Comparison of ENCODE assay signal across 37 cellular contexts in genomic region chr1:198320748-198321147, GRCh38.
DNase-seq lines count a peak whose midpoint lies in the region; ATAC-seq, FAIRE-seq and TF ChIP-seq lines count a peak whose summit lies in the region.
"Had no signal": no experiment of that assay in that cellular context is flagged by ENCODE, and none has a peak within 500 bp of the region (broad histone marks: within the 10 kb centered on the region; RNA-seq: fewer than 3 reads in every experiment).

No MANE protein-coding gene starts in this region.

- H3K9me3 ChIP-seq in endothelial cell of umbilical vein (replicated peaks; ENCODE audit: control insufficient read depth, insufficient read depth, low read length) (no peaks in the 10 kb centered on the region), stomach (no peaks in the 10 kb centered on the region)
- H3K9me3 ChIP-seq: A549, thyroid gland, vagina had no signal

- H4K20me1 ChIP-seq in endothelial cell of umbilical vein (replicated peaks; ENCODE audit: control insufficient read depth, extremely low read depth, insufficient read depth, low read length): no peaks in the 10 kb centered on the region

- H3K4me2 ChIP-seq in endothelial cell of umbilical vein (ENCODE audit: insufficient read depth, low read length): no peak overlapping the region
- H3K4me2 ChIP-seq: A549, neural progenitor cell, PC-9 had no signal

- TF ChIP-seq POLR2A in endothelial cell of umbilical vein (IDR thresholded peaks at IDR 0.05; ENCODE audit: low read depth, low read length) (no peak), stomach (IDR thresholded peaks at IDR 0.05) (no peak)

- no peak for TF ChIP-seq EP300 in stomach (IDR thresholded peaks at IDR 0.05)

- H3K36me3 ChIP-seq in endothelial cell of umbilical vein (ENCODE audit: control insufficient read depth in 2 of 2, extremely low read depth in 1 of 2, insufficient read depth in 2 of 2, low read length in 2 of 2) (peaks cover 0 to 2% of the 10 kb centered on the region in 2 experiments), stomach (peaks cover 0 to 26% (median 10%) of the 10 kb centered on the region in 4 donors)
- H3K36me3 ChIP-seq: neural progenitor cell had no signal

- ATAC-seq in GM21717 (IDR thresholded peaks at IDR 0.05; ENCODE audit: unreplicated experiment): peak; percentile 39
- ATAC-seq: A549; activated CD4-positive, alpha-beta T cell treated with anti-CD3 and anti-CD28 coated beads for 36 hours; activated CD8-positive, alpha-beta T cell treated with anti-CD3 and anti-CD28 coated beads, Interleukin-2, amount 10 ng/mL, durations not matched to agents 7 days and 5 days; activated naive CD4-positive, alpha-beta T cell treated with anti-CD3 and anti-CD28 coated beads, Interleukin-2, amount 50 U/mL, for 72 hours; HepG2; left cardiac atrium; right cardiac atrium; Right ventricle myocardium inferior; SK-N-SH treated with all-trans-retinoic acid at 6 μM for 48 hours; stimulated activated naive CD8-positive, alpha-beta T cell treated with anti-CD3 and anti-CD28 coated beads, Interleukin-15, amount 100 ng/mL, for 72 hours had no signal

- no peak overlapping the region for H3K4me3 Mint-ChIP-seq in MCF 10A (ENCODE audit: unreplicated experiment)
- H3K4me3 Mint-ChIP-seq: activated CD4-positive, alpha-beta T cell treated with anti-CD3 and anti-CD28 coated beads for 36 hours; activated CD8-positive, alpha-beta T cell treated with anti-CD3 and anti-CD28 coated beads, Interleukin-2, amount 10 ng/mL, durations not matched to agents 7 days and 5 days; CD4-positive, alpha-beta memory T cell; neural progenitor cell; stimulated activated naive CD8-positive, alpha-beta T cell treated with anti-CD3 and anti-CD28 coated beads, Interleukin-15, amount 100 ng/mL, for 72 hours; T-helper 2 cell treated with Interferon-gamma antibody and Interleukin-4, amounts not matched to agents 5 μg/mL and 100 μg/mL, for 36 hours had no signal

- intact Hi-C loops in endothelial cell of umbilical vein (cut with micrococcal nuclease) (no loop called here), stomach (cut with DNase I; ENCODE audit: low total_unique reads) (no loop called here), MCF 10A (cut with micrococcal nuclease) (no loop called here)

- WGBS in stomach, 5 donors: 80 to 89% (median 85%) methylated on average over 6 of the region's 6 CpGs

- no peak overlapping the region for H3K4me3 ChIP-seq in endothelial cell of umbilical vein (replicated peaks in 1 of 3; ENCODE audit: insufficient read depth in 1 of 3, low read depth in 1 of 3, low read length in 3 of 3)
- no peak overlapping the region for H3K4me3 ChIP-seq in stomach
- H3K4me3 ChIP-seq: A549, neural progenitor cell, PC-9, thyroid gland, vagina had no signal

- peaks cover 29% of the 10 kb centered on the region for H3K36me3 Mint-ChIP-seq in MCF 10A (ENCODE audit: insufficient read depth, unreplicated experiment)

- H3K4me1 ChIP-seq in endothelial cell of umbilical vein (ENCODE audit: control insufficient read depth, extremely low read depth, insufficient read depth, low read length) (peaks cover 10% of the 10 kb centered on the region), stomach (no peaks in the 10 kb centered on the region)
- H3K4me1 ChIP-seq: A549, neural progenitor cell, parathyroid adenoma, thyroid gland, vagina had no signal

- no peaks in the 10 kb centered on the region for H3K27me3 Mint-ChIP-seq in MCF 10A (ENCODE audit: insufficient read depth, unreplicated experiment)
- H3K27me3 Mint-ChIP-seq: activated CD4-positive, alpha-beta T cell treated with anti-CD3 and anti-CD28 coated beads for 36 hours; CD4-positive, alpha-beta memory T cell; stimulated activated naive CD8-positive, alpha-beta T cell treated with anti-CD3 and anti-CD28 coated beads, Interleukin-15, amount 100 ng/mL, for 72 hours had no signal

- dilution Hi-C loops in endothelial cell of umbilical vein (cut with MboI; ENCODE audit: extremely low pct_ligation_motif_present, low sequenced_read_pairs): no loop called here

- peaks cover 12% of the 10 kb centered on the region for H3K9me3 Mint-ChIP-seq in MCF 10A (ENCODE audit: unreplicated experiment)
- H3K9me3 Mint-ChIP-seq: CD4-positive, alpha-beta memory T cell; stimulated activated naive CD8-positive, alpha-beta T cell treated with anti-CD3 and anti-CD28 coated beads, Interleukin-15, amount 100 ng/mL, for 72 hours; T-helper 2 cell treated with Interferon-gamma antibody and Interleukin-4, amounts not matched to agents 5 μg/mL and 100 μg/mL, for 36 hours had no signal

- POLR2A ChIA-PET in endothelial cell of umbilical vein (lab: Charles Lee): no interaction called here
- POLR2A ChIA-PET in MCF 10A (lab: Yijun Ruan, JAX): interaction anchor here (0.9 to 1.6 kb wide), 2 partner anchors 10 to 20 kb away, joined by 3 to 4 read pairs; no protein-coding TSS in a partner anchor

- peak; percentile 4 for FAIRE-seq in endothelial cell of umbilical vein (lab: Jason Lieb, UNC)
- FAIRE-seq: A549, bronchial epithelial cell, HepG2 had no signal

- H3K79me2 ChIP-seq in endothelial cell of umbilical vein (ENCODE audit: control insufficient read depth, insufficient read depth, low read length): no peaks in the 10 kb centered on the region
- H3K79me2 ChIP-seq: parathyroid adenoma had no signal

- BruUV-seq in endothelial cell of umbilical vein (replicated peaks; lab: Mats Ljungman, UMichigan): no TSS peak
- BruUV-seq in MCF 10A (replicated peaks; lab: Mats Ljungman, UMichigan): no TSS peak

- peak; percentile 21 for DNase-seq in Ammon's horn (ENCODE audit: low spot score)
- peak; percentile 39 for DNase-seq in NOMO-1 treated with DMSO at 0.1 percent for 48 hours (lab: John Stamatoyannopoulos, UW; ENCODE audit: unreplicated experiment)
- no peak for DNase-seq in endothelial cell of umbilical vein (ENCODE audit: low read depth, low spot score)
- DNase-seq in stomach: no peak
- DNase-seq in stimulated activated naive CD4-positive, alpha-beta T cell (lab: John Stamatoyannopoulos, UW): no peak
- no peak for DNase-seq in MCF 10A (ENCODE audit: unreplicated experiment)
- DNase-seq in NCI-H1694 treated with DMSO at 0.1 percent for 48 hours (lab: John Stamatoyannopoulos, UW): no peak
- DNase-seq: activated CD4-positive, alpha-beta T cell treated with anti-CD3 and anti-CD28 coated beads for 36 hours; activated CD8-positive, alpha-beta T cell treated with anti-CD3 and anti-CD28 coated beads, Interleukin-2, amount 10 ng/mL, durations not matched to agents 7 days and 5 days; AML-193; CD4-positive, alpha-beta memory T cell; DMS 273 treated with DMSO at 0.1 percent for 48 hours; EL; H7; hypothalamus; left cardiac atrium; mammary epithelial cell; NCI-H1105; NCI-H187 treated with DMSO at 0.1 percent for 48 hours; NCI-H2171; NCI-H510A treated with DMSO at 0.1 percent for 48 hours; PC-9; right cardiac atrium; stimulated activated CD4-positive, alpha-beta T cell treated with anti-CD3 and anti-CD28 coated beads, Interleukin-2, amount 100 ng/mL, for 24 hours; stimulated activated naive CD8-positive, alpha-beta T cell treated with anti-CD3 and anti-CD28 coated beads, Interleukin-15, amount 100 ng/mL, for 72 hours; thyroid gland had no signal

- no peaks in the 10 kb centered on the region for H3K4me1 Mint-ChIP-seq in MCF 10A (ENCODE audit: insufficient read depth, unreplicated experiment)

- H3K27ac ChIP-seq in endothelial cell of umbilical vein (ENCODE audit: insufficient read depth, low read depth, low read length): no peak overlapping the region
- no peak overlapping the region for H3K27ac ChIP-seq in stomach
- H3K27ac ChIP-seq: A549, neural progenitor cell, parathyroid adenoma, PC-9, thyroid gland, vagina had no signal

- no peak overlapping the region for H3K27ac Mint-ChIP-seq in MCF 10A (ENCODE audit: low read depth, unreplicated experiment)
- H3K27ac Mint-ChIP-seq: activated CD4-positive, alpha-beta T cell treated with anti-CD3 and anti-CD28 coated beads for 36 hours; activated CD8-positive, alpha-beta T cell treated with anti-CD3 and anti-CD28 coated beads, Interleukin-2, amount 10 ng/mL, durations not matched to agents 7 days and 5 days; activated naive CD4-positive, alpha-beta T cell treated with anti-CD3 and anti-CD28 coated beads, Interleukin-2, amount 50 U/mL, for 72 hours; neural progenitor cell; stimulated activated naive CD8-positive, alpha-beta T cell treated with anti-CD3 and anti-CD28 coated beads, Interleukin-15, amount 100 ng/mL, for 72 hours; T-helper 2 cell treated with Interferon-gamma antibody and Interleukin-4, amounts not matched to agents 5 μg/mL and 100 μg/mL, for 36 hours had no signal

- CTCF ChIA-PET in endothelial cell of umbilical vein (lab: Charles Lee) (interaction anchor here (1.5 kb wide), 1 partner anchor 21 kb away, joined by 3 read pairs; no protein-coding TSS in a partner anchor), MCF 10A (lab: Yijun Ruan, JAX) (interaction anchor here (1.2 kb wide), 1 partner anchor 13 kb away, joined by 3 read pairs; no protein-coding TSS in a partner anchor)

- no peaks in the 10 kb centered on the region for H3K27me3 ChIP-seq in endothelial cell of umbilical vein (ENCODE audit: control insufficient read depth in 2 of 2, insufficient read depth in 2 of 2, low read length in 2 of 2)
- H3K27me3 ChIP-seq in stomach: no peaks in the 10 kb centered on the region
- H3K27me3 ChIP-seq: neural progenitor cell, thyroid gland, vagina had no signal

- H3K9me1 ChIP-seq in endothelial cell of umbilical vein (replicated peaks; ENCODE audit: control insufficient read depth, extremely low read depth, insufficient read depth, low read length): no peaks in the 10 kb centered on the region

- no peak overlapping the region for H3K9ac ChIP-seq in endothelial cell of umbilical vein (replicated peaks; ENCODE audit: extremely low read depth, insufficient read depth, low read length)
- H3K9ac ChIP-seq: neural progenitor cell, parathyroid adenoma had no signal

- H2AFZ ChIP-seq in endothelial cell of umbilical vein (ENCODE audit: low read depth, low read length): no peak overlapping the region
- H2AFZ ChIP-seq: neural progenitor cell, parathyroid adenoma, PC-9 had no signal

- TF ChIP-seq CTCF in endothelial cell of umbilical vein (IDR thresholded peaks at IDR 0.05; ENCODE audit: extremely low read depth in 1 of 2, insufficient read depth in 1 of 2, low read depth in 1 of 2, low read length in 2 of 2): no peak
- TF ChIP-seq CTCF in stomach (IDR thresholded peaks at IDR 0.05): no peak
- TF ChIP-seq CTCF in MCF 10A (IDR thresholded peaks at IDR 0.05; ENCODE audit: unreplicated experiment): no peak

TF ChIP-seq in endothelial cell of umbilical vein, 7 proteins besides CTCF, POLR2A, EP300 and RAD21 (continues in another document):
- TF ChIP-seq, protein P1, sequence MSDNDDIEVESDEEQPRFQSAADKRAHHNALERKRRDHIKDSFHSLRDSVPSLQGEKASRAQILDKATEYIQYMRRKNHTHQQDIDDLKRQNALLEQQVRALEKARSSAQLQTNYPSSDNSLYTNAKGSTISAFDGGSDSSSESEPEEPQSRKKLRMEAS (IDR thresholded peaks at IDR 0.05; ENCODE audit: insufficient read depth, insufficient read length): no peak
- TF ChIP-seq FOS (IDR thresholded peaks at IDR 0.05; ENCODE audit: borderline replicate concordance, insufficient read depth, low read length): no peak
- no peak for TF ChIP-seq JUN (IDR thresholded peaks at IDR 0.05; ENCODE audit: borderline replicate concordance, insufficient read depth, insufficient read length, low read depth)
- TF ChIP-seq MYC (IDR thresholded peaks at IDR 0.05; ENCODE audit: low read depth, low read length): no peak
- TF ChIP-seq POLR2AphosphoS5 (IDR thresholded peaks at IDR 0.05; ENCODE audit: insufficient read depth, low read depth, low read length): no peak

Comparison
In these comparisons a context has a peak if more than half of its experiments do, and no peak if none do; other contexts are left out.
1. DNase-seq: peak in Ammon's horn (single experiment) and NOMO-1 treated with DMSO at 0.1 percent for 48 hours (single experiment); none in endothelial cell of umbilical vein (single experiment), stomach (single experiment), stimulated activated naive CD4-positive, alpha-beta T cell (0 of 6), MCF 10A (single experiment) and NCI-H1694 treated with DMSO at 0.1 percent for 48 hours (single experiment).